Comparison of ENCODE assay signal across 8 cellular contexts in the genomic region with DNA sequence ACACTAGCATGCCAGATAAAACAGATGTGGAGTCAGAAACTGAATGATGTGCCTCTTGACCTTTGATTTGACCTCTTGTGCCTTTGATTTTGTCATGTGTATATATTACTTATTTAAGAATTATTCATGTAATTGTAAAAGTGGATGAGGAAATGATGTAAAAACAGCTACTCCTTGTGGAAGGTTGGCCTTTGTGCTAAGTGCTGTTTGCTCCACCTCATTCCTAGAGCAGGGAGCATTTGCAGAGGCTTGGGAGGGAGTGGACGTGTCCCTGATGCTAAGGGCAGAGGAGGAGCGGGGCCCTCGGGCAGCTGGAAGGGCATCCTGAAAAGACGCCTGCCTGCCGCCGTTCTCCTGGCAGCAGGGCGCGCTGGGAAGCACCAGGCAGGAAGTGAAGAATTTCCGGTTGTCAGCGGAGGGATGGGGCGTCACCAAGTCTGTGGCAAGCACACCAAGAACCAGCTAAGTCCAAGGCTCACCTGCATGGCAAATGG.
DNase-seq lines count a peak whose midpoint lies in the region; ATAC-seq and FAIRE-seq lines count a peak whose summit lies in the region.

No MANE protein-coding gene starts in this region.

- H3K4me1 Mint-ChIP-seq in T-helper 1 cell treated with Interleukin-12 subunit alpha and Interleukin-12 subunit beta and Interleukin-4 antibody, amounts not matched to agents 30 μg/mL and 1 μg/mL, for 36 hours (ENCODE audit: low read depth) = peaks cover 10% of the 10 kb centered on the region

- H3K9me3 Mint-ChIP-seq in T-helper 1 cell treated with Interleukin-12 subunit alpha and Interleukin-12 subunit beta and Interleukin-4 antibody, amounts not matched to agents 30 μg/mL and 1 μg/mL, for 36 hours = no peaks in the 10 kb centered on the region

- WGBS in esophagus, 2 donors = 50 to 62% methylated on average over 11 of the region's 11 CpGs
- 38 to 42% (median 40%) methylated on average over 11 of the region's 11 CpGs for WGBS in small intestine, 3 donors

- peak overlapping the region; percentile 23 for H3K4me3 Mint-ChIP-seq in T-helper 1 cell treated with Interleukin-12 subunit alpha and Interleukin-12 subunit beta and Interleukin-4 antibody, amounts not matched to agents 30 μg/mL and 1 μg/mL, for 36 hours

- H3K4me1 ChIP-seq in esophagus (ENCODE audit: control insufficient read depth in 2 of 2, insufficient read depth in 2 of 2, low read length in 1 of 2) (peaks cover 3 to 7% of the 10 kb centered on the region in 2 donors), small intestine (ENCODE audit: control insufficient read depth in 2 of 2, insufficient read depth in 1 of 2, low read depth in 1 of 2, low read length in 1 of 2) (no peaks in the 10 kb centered on the region)

- no peaks in the 10 kb centered on the region for H3K27me3 ChIP-seq in esophagus (ENCODE audit: control insufficient read depth in 1 of 2, insufficient read depth in 2 of 2, low read length in 2 of 2)
- no peaks in the 10 kb centered on the region for H3K27me3 ChIP-seq in small intestine (ENCODE audit: control insufficient read depth in 2 of 2, insufficient read depth in 2 of 2, low read length in 2 of 2)

- H3K4me3 ChIP-seq in esophagus (ENCODE audit: low read depth in 1 of 2, low read length in 2 of 2) (no peak overlapping the region), small intestine (ENCODE audit: low read depth in 1 of 2, low read length in 2 of 2) (no peak overlapping the region)

- no peak for FAIRE-seq in small intestine (lab: Jason Lieb, UNC)

- no peaks in the 10 kb centered on the region for H3K36me3 Mint-ChIP-seq in T-helper 1 cell treated with Interleukin-12 subunit alpha and Interleukin-12 subunit beta and Interleukin-4 antibody, amounts not matched to agents 30 μg/mL and 1 μg/mL, for 36 hours (ENCODE audit: low read depth)

- H3K9me3 ChIP-seq in esophagus (ENCODE audit: control insufficient read depth in 2 of 2, insufficient read depth in 1 of 2, low read depth in 1 of 2, low read length in 1 of 2) (peaks cover 0 to 3% of the 10 kb centered on the region in 2 donors), small intestine (ENCODE audit: control insufficient read depth, low read depth) (no peaks in the 10 kb centered on the region)

- H3K27ac Mint-ChIP-seq in T-helper 1 cell treated with Interleukin-12 subunit alpha and Interleukin-12 subunit beta and Interleukin-4 antibody, amounts not matched to agents 30 μg/mL and 1 μg/mL, for 36 hours = no peak overlapping the region

- H3K36me3 ChIP-seq in esophagus (ENCODE audit: control insufficient read depth in 2 of 2, insufficient read depth in 2 of 2, low read length in 1 of 2) (no peaks in the 10 kb centered on the region), small intestine (ENCODE audit: control insufficient read depth in 2 of 2, insufficient read depth in 2 of 2, low read length in 2 of 2) (no peaks in the 10 kb centered on the region)

- ATAC-seq in GM18498 (IDR thresholded peaks at IDR 0.05; ENCODE audit: unreplicated experiment) (peak; percentile 55), GM19324 (IDR thresholded peaks at IDR 0.05; ENCODE audit: low FRiP score, unreplicated experiment) (no peak), HG03095 (IDR thresholded peaks at IDR 0.05; ENCODE audit: unreplicated experiment) (no peak)

- peaks cover 11% of the 10 kb centered on the region for H3K27me3 Mint-ChIP-seq in T-helper 1 cell treated with Interleukin-12 subunit alpha and Interleukin-12 subunit beta and Interleukin-4 antibody, amounts not matched to agents 30 μg/mL and 1 μg/mL, for 36 hours (ENCODE audit: low read depth)

- peak; percentile 73 for DNase-seq in small intestine
- DNase-seq in glomerular visceral epithelial cell (ENCODE audit: extremely low spot score) = no peak
- DNase-seq in middle frontal gyrus (ENCODE audit: extremely low spot score, low spot score) = no peak

- H3K27ac ChIP-seq in esophagus (ENCODE audit: low read depth in 2 of 2, low read length in 1 of 2) (peak overlapping the region; percentile 22 to 24), small intestine (ENCODE audit: low read depth in 1 of 2, low read length in 1 of 2) (peak overlapping the region in 1 of 2 donors; percentile 55)
